Comparison of ENCODE assay signal across 29 cellular contexts in the genomic region with DNA sequence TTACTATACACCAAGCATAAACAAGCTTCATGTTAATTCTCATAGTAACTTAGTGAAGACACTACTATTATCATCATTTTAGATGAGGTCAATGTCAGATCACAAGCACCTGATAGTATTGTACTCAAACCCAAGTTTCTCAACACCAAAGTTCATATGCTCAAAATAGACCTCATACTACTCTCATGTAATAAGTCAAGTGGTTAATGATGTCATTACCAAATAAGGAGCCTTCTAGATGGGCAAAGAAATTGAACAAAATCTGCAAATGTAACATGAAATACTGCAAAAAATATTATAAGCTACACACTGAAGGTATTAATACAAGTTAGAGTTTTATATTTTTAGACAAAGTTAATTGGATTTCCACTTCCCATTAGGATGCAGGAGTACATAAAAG.
"Had no signal": no experiment of that assay in that cellular context is flagged by ENCODE, and none has a peak within 500 bp of the region (broad histone marks: within the 10 kb centered on the region; RNA-seq: fewer than 3 reads in every experiment).

No MANE protein-coding gene starts in this region.

- H3K27me3 Mint-ChIP-seq: activated CD4-positive, alpha-beta memory T cell treated with anti-CD3 and anti-CD28 coated beads, Interleukin-2, amount 10 ng/mL, durations not matched to agents 7 days and 5 days; activated CD4-positive, alpha-beta T cell treated with anti-CD3 and anti-CD28 coated beads, Interleukin-2, amount 10 ng/mL, durations not matched to agents 7 days and 5 days; activated naive CD4-positive, alpha-beta T cell treated with anti-CD3 and anti-CD28 coated beads, Interleukin-2, amount 10 ng/mL, durations not matched to agents 7 days and 5 days; activated naive CD8-positive, alpha-beta T cell treated with anti-CD3 and anti-CD28 coated beads, Interleukin-2, amount 10 ng/mL, durations not matched to agents 7 days and 5 days; activated T-cell treated with anti-CD3 and anti-CD28 coated beads, Interleukin-2, amount 50 U/mL, for 24 hours; central memory CD8-positive, alpha-beta T cell; dendritic cell treated with granulocyte-macrophage colony-stimulating factor and Interleukin-4, amounts not matched to agents 40 ng/mL and 50 ng/mL, for 4 days had no signal

- FAIRE-seq: astrocyte, bronchial epithelial cell, frontal cortex had no signal

- H3K4me3 ChIP-seq: coronary artery, dorsolateral prefrontal cortex had no signal

- H3K4me3 Mint-ChIP-seq: activated CD4-positive, alpha-beta memory T cell treated with anti-CD3 and anti-CD28 coated beads, Interleukin-2, amount 10 ng/mL, durations not matched to agents 7 days and 5 days; activated CD4-positive, alpha-beta T cell treated with anti-CD3 and anti-CD28 coated beads, Interleukin-2, amount 10 ng/mL, durations not matched to agents 7 days and 5 days; activated naive CD4-positive, alpha-beta T cell treated with anti-CD3 and anti-CD28 coated beads, Interleukin-2, amount 10 ng/mL, durations not matched to agents 7 days and 5 days; activated naive CD8-positive, alpha-beta T cell treated with anti-CD3 and anti-CD28 coated beads, Interleukin-2, amount 10 ng/mL, durations not matched to agents 7 days and 5 days; activated T-cell treated with anti-CD3 and anti-CD28 coated beads, Interleukin-2, amount 50 U/mL, for 24 hours; activated T-cell treated with anti-CD3 and anti-CD28 coated beads, Interleukin-2, amount 50 U/mL, for 72 hours; central memory CD8-positive, alpha-beta T cell; dendritic cell treated with granulocyte-macrophage colony-stimulating factor and Interleukin-4, amounts not matched to agents 40 ng/mL and 50 ng/mL, for 4 days; endodermal cell had no signal

- ATAC-seq: activated naive CD4-positive, alpha-beta T cell treated with anti-CD3 and anti-CD28 coated beads, Interleukin-2, amount 50 U/mL, for 72 hours; activated T-cell treated with anti-CD3 and anti-CD28 coated beads, Interleukin-2, amount 50 U/mL, for 72 hours; esophagus mucosa had no signal

- H3K27ac ChIP-seq: brain microvascular endothelial cell, coronary artery, dorsolateral prefrontal cortex had no signal

- H3K4me1 Mint-ChIP-seq: activated CD4-positive, alpha-beta memory T cell treated with anti-CD3 and anti-CD28 coated beads, Interleukin-2, amount 10 ng/mL, durations not matched to agents 7 days and 5 days; activated CD4-positive, alpha-beta T cell treated with anti-CD3 and anti-CD28 coated beads, Interleukin-2, amount 10 ng/mL, durations not matched to agents 7 days and 5 days; activated naive CD4-positive, alpha-beta T cell treated with anti-CD3 and anti-CD28 coated beads, Interleukin-2, amount 10 ng/mL, durations not matched to agents 7 days and 5 days; activated naive CD8-positive, alpha-beta T cell treated with anti-CD3 and anti-CD28 coated beads, Interleukin-2, amount 10 ng/mL, durations not matched to agents 7 days and 5 days; central memory CD8-positive, alpha-beta T cell had no signal

- H3K36me3 Mint-ChIP-seq: activated naive CD4-positive, alpha-beta T cell treated with anti-CD3 and anti-CD28 coated beads, Interleukin-2, amount 10 ng/mL, durations not matched to agents 7 days and 5 days; activated naive CD4-positive, alpha-beta T cell treated with anti-CD3 and anti-CD28 coated beads, Interleukin-2, amount 50 U/mL, for 72 hours; activated naive CD8-positive, alpha-beta T cell treated with anti-CD3 and anti-CD28 coated beads, Interleukin-2, amount 10 ng/mL, durations not matched to agents 7 days and 5 days had no signal

- H3K27me3 ChIP-seq: brain microvascular endothelial cell, dorsolateral prefrontal cortex had no signal

- H3K27ac Mint-ChIP-seq: activated CD4-positive, alpha-beta memory T cell treated with anti-CD3 and anti-CD28 coated beads, Interleukin-2, amount 10 ng/mL, durations not matched to agents 7 days and 5 days; activated CD4-positive, alpha-beta T cell treated with anti-CD3 and anti-CD28 coated beads, Interleukin-2, amount 10 ng/mL, durations not matched to agents 7 days and 5 days; activated naive CD4-positive, alpha-beta T cell treated with anti-CD3 and anti-CD28 coated beads, Interleukin-2, amount 10 ng/mL, durations not matched to agents 7 days and 5 days; activated naive CD4-positive, alpha-beta T cell treated with anti-CD3 and anti-CD28 coated beads, Interleukin-2, amount 50 U/mL, for 72 hours; activated naive CD8-positive, alpha-beta T cell treated with anti-CD3 and anti-CD28 coated beads, Interleukin-2, amount 10 ng/mL, durations not matched to agents 7 days and 5 days; activated T-cell treated with anti-CD3 and anti-CD28 coated beads, Interleukin-2, amount 50 U/mL, for 24 hours; activated T-cell treated with anti-CD3 and anti-CD28 coated beads, Interleukin-2, amount 50 U/mL, for 72 hours; dendritic cell treated with granulocyte-macrophage colony-stimulating factor and Interleukin-4, amounts not matched to agents 40 ng/mL and 50 ng/mL, for 4 days; endodermal cell had no signal

- H3K36me3 ChIP-seq: brain microvascular endothelial cell had no signal

- DNase-seq: activated CD4-positive, alpha-beta memory T cell treated with anti-CD3 and anti-CD28 coated beads, Interleukin-2, amount 10 ng/mL, durations not matched to agents 7 days and 5 days; activated CD4-positive, alpha-beta T cell treated with anti-CD3 and anti-CD28 coated beads for 1 hour; activated CD4-positive, alpha-beta T cell treated with anti-CD3 and anti-CD28 coated beads for 4 hours; activated CD4-positive, alpha-beta T cell treated with anti-CD3 and anti-CD28 coated beads, Interleukin-2, amount 10 ng/mL, durations not matched to agents 7 days and 5 days; activated CD4-positive, alpha-beta T cell treated with anti-CD3 and anti-CD28 coated beads, Interleukin-2, amount 50 U/mL, for 4 hours; activated CD8-positive, alpha-beta memory T cell treated with anti-CD3 and anti-CD28 coated beads, Interleukin-2, amount 50 U/mL, for 48 hours; activated gamma-delta T cell; activated naive CD4-positive, alpha-beta T cell; activated naive CD4-positive, alpha-beta T cell treated with anti-CD3 and anti-CD28 coated beads, Interleukin-2, amount 10 ng/mL, durations not matched to agents 7 days and 5 days; activated naive CD8-positive, alpha-beta T cell treated with anti-CD3 and anti-CD28 coated beads, Interleukin-2, amount 10 ng/mL, durations not matched to agents 7 days and 5 days; activated T-cell treated with anti-CD3 and anti-CD28 coated beads for 4 hours; activated T-cell treated with anti-CD3 and anti-CD28 coated beads, Interleukin-2, amount 50 U/mL, for 24 hours; activated T-cell treated with anti-CD3 and anti-CD28 coated beads, Interleukin-2, amount 50 U/mL, for 72 hours; anterior cingulate cortex; brain microvascular endothelial cell; dorsolateral prefrontal cortex; effector memory CD4-positive, alpha-beta T cell; endodermal cell; foreskin fibroblast; head of caudate nucleus; hippocampal formation had no signal

- H3K9me3 Mint-ChIP-seq: activated CD4-positive, alpha-beta memory T cell treated with anti-CD3 and anti-CD28 coated beads, Interleukin-2, amount 10 ng/mL, durations not matched to agents 7 days and 5 days; activated CD4-positive, alpha-beta T cell treated with anti-CD3 and anti-CD28 coated beads, Interleukin-2, amount 10 ng/mL, durations not matched to agents 7 days and 5 days; activated naive CD4-positive, alpha-beta T cell treated with anti-CD3 and anti-CD28 coated beads, Interleukin-2, amount 10 ng/mL, durations not matched to agents 7 days and 5 days; activated naive CD4-positive, alpha-beta T cell treated with anti-CD3 and anti-CD28 coated beads, Interleukin-2, amount 50 U/mL, for 72 hours; activated naive CD8-positive, alpha-beta T cell treated with anti-CD3 and anti-CD28 coated beads, Interleukin-2, amount 10 ng/mL, durations not matched to agents 7 days and 5 days; activated T-cell treated with anti-CD3 and anti-CD28 coated beads, Interleukin-2, amount 50 U/mL, for 72 hours; endodermal cell had no signal
